ENCODE assay signal across 8 cellular contexts in genomic region chr2:24919100-24919976, GRCh38. TPM values are rescaled to one million over a fixed set of nuclear protein-coding genes. Genes with fewer than 3 reads are reported as not detected.
A peak's percentile ranks its signal among the peaks of the same experiment; 100 is the strongest.
DNase-seq lines count a peak whose midpoint lies in the region; ATAC-seq and TF ChIP-seq lines count a peak whose summit lies in the region.

No MANE protein-coding gene starts in this region.

- no peaks in the 10 kb centered on the region for H3K36me3 ChIP-seq in A673 (ENCODE audit: insufficient read depth, low read length, poor library complexity, severe bottlenecking)

- peaks cover 32% of the 10 kb centered on the region for H3K4me1 Mint-ChIP-seq in activated naive CD8-positive, alpha-beta T cell treated with anti-CD3 and anti-CD28 coated beads, Interleukin-2, amount 10 ng/mL, durations not matched to agents 7 days and 5 days

- peaks cover 11% of the 10 kb centered on the region for H3K36me3 Mint-ChIP-seq in activated naive CD8-positive, alpha-beta T cell treated with anti-CD3 and anti-CD28 coated beads, Interleukin-2, amount 10 ng/mL, durations not matched to agents 7 days and 5 days

- peaks cover 9% of the 10 kb centered on the region for H3K4me1 ChIP-seq in A673 (ENCODE audit: insufficient read depth, low read length, poor library complexity, severe bottlenecking)

- intact Hi-C loops in A673 (cut with micrococcal nuclease; ENCODE audit: unreplicated experiment), result no loop called here

- H3K9me3 Mint-ChIP-seq in activated naive CD8-positive, alpha-beta T cell treated with anti-CD3 and anti-CD28 coated beads, Interleukin-2, amount 10 ng/mL, durations not matched to agents 7 days and 5 days, result no peaks in the 10 kb centered on the region

- CTCF ChIA-PET in A673 (lab: Charles Lee) (interaction anchor here (0.6 to 0.7 kb wide), 2 partner anchors 35 to 306 kb away, joined by 3 to 5 read pairs; no protein-coding TSS in a partner anchor), RWPE1 (lab: Yijun Ruan, JAX) (interaction anchor here (0.6 to 1.3 kb wide), 4 partner anchors 92 to 247 kb away, joined by 3 to 4 read pairs (median 3); partner anchors contain the start of genes CENPO and PTRHD1)

- H3K27ac Mint-ChIP-seq in activated naive CD8-positive, alpha-beta T cell treated with anti-CD3 and anti-CD28 coated beads, Interleukin-2, amount 10 ng/mL, durations not matched to agents 7 days and 5 days, result peak overlapping the region; percentile 82

- ATAC-seq in GM18861 (IDR thresholded peaks at IDR 0.05; ENCODE audit: unreplicated experiment) (peak; percentile 9), HG03135 (IDR thresholded peaks at IDR 0.05; ENCODE audit: unreplicated experiment) (peak; percentile 29)
- peak; percentile 58 for ATAC-seq in activated naive CD8-positive, alpha-beta T cell treated with anti-CD3 and anti-CD28 coated beads, Interleukin-2, amount 10 ng/mL, durations not matched to agents 7 days and 5 days (ENCODE audit: low read depth)

- DNase-seq in A673 (ENCODE audit: low spot score) (peak; percentile 29), RWPE1 (ENCODE audit: low spot score) (peak; percentile 72), hepatic stellate cell (ENCODE audit: low spot score) (peak; percentile 60), NCI-H2029 treated with DMSO at 0.1 percent for 48 hours (lab: John Stamatoyannopoulos, UW) (no peak)
- DNase-seq in activated naive CD8-positive, alpha-beta T cell treated with anti-CD3 and anti-CD28 coated beads, Interleukin-2, amount 10 ng/mL, durations not matched to agents 7 days and 5 days, result peak; percentile 71

- no peaks in the 10 kb centered on the region for H3K9me3 ChIP-seq in A673 (ENCODE audit: low read depth, low read length, poor library complexity, severe bottlenecking)

- H3K27me3 ChIP-seq in A673 (replicated peaks; ENCODE audit: insufficient read depth, low read depth, low read length, poor library complexity), result no peaks in the 10 kb centered on the region

- H3K27ac ChIP-seq in A673 (ENCODE audit: low read depth, low read length, poor library complexity, severe bottlenecking), result peak overlapping the region; percentile 53
- H3K27ac ChIP-seq in RWPE1, result peak overlapping the region; percentile 78
- H3K27ac ChIP-seq in skin epidermis, result peak overlapping the region; percentile 27 to 87 (median 73)

- BruUV-seq in A673 (replicated peaks; lab: Mats Ljungman, UMichigan), result TSS peak; percentile 25

- TF ChIP-seq CTCF in A673 (conservative IDR thresholded peaks at IDR 0.05; ENCODE audit: low read depth, low read length), result no peak
- no peak for TF ChIP-seq CTCF in RWPE1 (conservative IDR thresholded peaks at IDR 0.05; ENCODE audit: low read depth)

- peak overlapping the region; percentile 81 for H3K4me3 Mint-ChIP-seq in activated naive CD8-positive, alpha-beta T cell treated with anti-CD3 and anti-CD28 coated beads, Interleukin-2, amount 10 ng/mL, durations not matched to agents 7 days and 5 days

- POLR2A ChIA-PET in A673 (lab: Charles Lee; ENCODE audit: low non-redundant PET), result interaction anchor here (0.6 kb wide), 1 partner anchor 559 kb away, joined by 3 read pairs; the partner anchor contains the start of gene ITSN2
- POLR2A ChIA-PET in RWPE1 (lab: Yijun Ruan, JAX; ENCODE audit: low non-redundant PET), result no interaction called here
- POLR2A ChIA-PET in activated naive CD8-positive, alpha-beta T cell treated with anti-CD3 and anti-CD28 coated beads, Interleukin-2, amount 10 ng/mL, durations not matched to agents 7 days and 5 days (lab: Charles Lee), result interaction anchor here (1.1 kb wide), 1 partner anchor 14 kb away, joined by 3 read pairs; no protein-coding TSS in a partner anchor

- H3K4me3 ChIP-seq in A673 (ENCODE audit: low read depth, low read length, poor library complexity, severe bottlenecking), result peak overlapping the region; percentile 56
- H3K4me3 ChIP-seq in skin epidermis, result peak overlapping the region; percentile 34 to 70 (median 55)

- peaks cover 3% of the 10 kb centered on the region for H3K27me3 Mint-ChIP-seq in activated naive CD8-positive, alpha-beta T cell treated with anti-CD3 and anti-CD28 coated beads, Interleukin-2, amount 10 ng/mL, durations not matched to agents 7 days and 5 days

RNA-seq across cellular contexts. Expression of gene ADCY3, which starts 0.7 kb away (rescaled TPM):
- total RNA-seq in A673 (2021), result 37.3 and 42.2 TPM in 2 replicates
- total RNA-seq in activated naive CD8-positive, alpha-beta T cell treated with anti-CD3 and anti-CD28 coated beads, Interleukin-2, amount 10 ng/mL, durations not matched to agents 7 days and 5 days, result 10 to 100 TPM; 29.5 to 32.5 TPM

RNA-seq across cellular contexts. Expression of gene DNAJC27, which starts 52.4 kb away (rescaled TPM):
- 4.4 and 6.7 TPM in 2 replicates for total RNA-seq in A673 (2021)
- total RNA-seq in activated naive CD8-positive, alpha-beta T cell treated with anti-CD3 and anti-CD28 coated beads, Interleukin-2, amount 10 ng/mL, durations not matched to agents 7 days and 5 days, result 1 to 10 TPM; 9.3 to 9.6 TPM
